In genomic region chr14:21099596-21099985, GRCh38 we compare ENCODE assay signal across 1 cellular context.
TF ChIP-seq lines count a peak whose summit lies in the region.

No MANE protein-coding gene starts in this region.

TF ChIP-seq in WTC11, 78 proteins besides CTCF, POLR2A, EP300 and RAD21 (continued from another document):
- TF ChIP-seq STAT6 (CRISPR knock-in tag; conservative IDR thresholded peaks at IDR 0.05; ENCODE audit: low read depth) (no peak), JAZF1 (CRISPR knock-in tag; IDR thresholded peaks at IDR 0.05) (no peak), ZNF317 (CRISPR knock-in tag; IDR thresholded peaks at IDR 0.05; ENCODE audit: borderline replicate concordance, low read depth) (no peak), ETV6 (CRISPR knock-in tag; IDR thresholded peaks at IDR 0.05) (no peak), FOXK1 (CRISPR knock-in tag; IDR thresholded peaks at IDR 0.05) (no peak), AR (CRISPR knock-in tag; IDR thresholded peaks at IDR 0.05) (no peak), GTF2I (CRISPR knock-in tag; conservative IDR thresholded peaks at IDR 0.05) (no peak), SMAD4 (CRISPR knock-in tag; IDR thresholded peaks at IDR 0.05) (no peak)
TF ChIP-seq in WTC11: peak in this region for 0.
